ENCODE assay signal across 21 cellular contexts in genomic region chr3:161549251-161549650, GRCh38. TPM values are rescaled to one million over a fixed set of nuclear protein-coding genes. Genes with fewer than 3 reads are reported as not detected.
DNase-seq lines count a peak whose midpoint lies in the region; ATAC-seq and TF ChIP-seq lines count a peak whose summit lies in the region.
"Had no signal": no experiment of that assay in that cellular context is flagged by ENCODE, and none has a peak within 500 bp of the region (broad histone marks: within the 10 kb centered on the region; RNA-seq: fewer than 3 reads in every experiment).

No MANE protein-coding gene starts in this region.

- TF ChIP-seq CTCF in fibroblast of mammary gland (conservative IDR thresholded peaks at IDR 0.05; ENCODE audit: control insufficient read depth, insufficient read depth, low read depth, low read length) (no peak), Peyer's patch (IDR thresholded peaks at IDR 0.05) (no peak)

- DNase-seq in DMS53 treated with DMSO at 0.1 percent for 48 hours (lab: John Stamatoyannopoulos, UW; ENCODE audit: unreplicated experiment) (peak; percentile 1), fibroblast of mammary gland (ENCODE audit: low read depth) (peak; percentile 40), NCI-H524 treated with DMSO at 0.1 percent for 48 hours (lab: John Stamatoyannopoulos, UW) (no peak), Peyer's patch (no peak), NCI-H2196 treated with DMSO at 0.1 percent for 48 hours (lab: John Stamatoyannopoulos, UW; ENCODE audit: unreplicated experiment) (no peak)
- DNase-seq: BE2C; CD4-positive, alpha-beta T cell; DND-41; GF-D8; MV-4-11; NCI-H1417; NCI-H187 treated with DMSO at 0.1 percent for 48 hours; NCI-H2171 treated with DMSO at 0.1 percent for 48 hours; NCI-H82 had no signal

- ATAC-seq in GM18868 (IDR thresholded peaks at IDR 0.05; ENCODE audit: unreplicated experiment) (peak; percentile 77), HG03442 (IDR thresholded peaks at IDR 0.05; ENCODE audit: unreplicated experiment) (peak; percentile 42)
- ATAC-seq: GM23338, HCT116, Right ventricle myocardium inferior had no signal

- H3K36me3 ChIP-seq in Peyer's patch: no peaks in the 10 kb centered on the region
- H3K36me3 ChIP-seq: BE2C had no signal

- H3K27me3 ChIP-seq in Peyer's patch: no peaks in the 10 kb centered on the region
- H3K27me3 ChIP-seq: BE2C had no signal

- no peaks in the 10 kb centered on the region for H3K9me3 ChIP-seq in Peyer's patch
- H3K9me3 ChIP-seq: BE2C had no signal

- no peaks in the 10 kb centered on the region for H3K4me1 ChIP-seq in Peyer's patch
- H3K4me1 ChIP-seq: BE2C had no signal

- TF ChIP-seq POLR2A in Peyer's patch (IDR thresholded peaks at IDR 0.05): no peak

- H3K27ac ChIP-seq in Peyer's patch: no peak overlapping the region

- H3K4me3 ChIP-seq in fibroblast of mammary gland (ENCODE audit: control insufficient read depth, low read depth, low read length) (no peak overlapping the region), Peyer's patch (no peak overlapping the region)
- H3K4me3 ChIP-seq: GM23338 had no signal

RNA-seq across cellular contexts. Expression of gene OTOL1, which starts 52.6 kb away (rescaled TPM):
- total RNA-seq in Peyer's patch: not detected
- total RNA-seq: CD4-positive, alpha-beta T cell; GM23338; LHCN-M2; NCI-H460; Right ventricle myocardium inferior had no signal

Comparison
In these comparisons a context has a peak if more than half of its experiments do, and no peak if none do; other contexts are left out.
1. DNase-seq: peak in DMS53 treated with DMSO at 0.1 percent for 48 hours (single experiment) and fibroblast of mammary gland (single experiment); none in NCI-H524 treated with DMSO at 0.1 percent for 48 hours (single experiment), Peyer's patch (0 of 3) and NCI-H2196 treated with DMSO at 0.1 percent for 48 hours (single experiment).